In the genomic region with DNA sequence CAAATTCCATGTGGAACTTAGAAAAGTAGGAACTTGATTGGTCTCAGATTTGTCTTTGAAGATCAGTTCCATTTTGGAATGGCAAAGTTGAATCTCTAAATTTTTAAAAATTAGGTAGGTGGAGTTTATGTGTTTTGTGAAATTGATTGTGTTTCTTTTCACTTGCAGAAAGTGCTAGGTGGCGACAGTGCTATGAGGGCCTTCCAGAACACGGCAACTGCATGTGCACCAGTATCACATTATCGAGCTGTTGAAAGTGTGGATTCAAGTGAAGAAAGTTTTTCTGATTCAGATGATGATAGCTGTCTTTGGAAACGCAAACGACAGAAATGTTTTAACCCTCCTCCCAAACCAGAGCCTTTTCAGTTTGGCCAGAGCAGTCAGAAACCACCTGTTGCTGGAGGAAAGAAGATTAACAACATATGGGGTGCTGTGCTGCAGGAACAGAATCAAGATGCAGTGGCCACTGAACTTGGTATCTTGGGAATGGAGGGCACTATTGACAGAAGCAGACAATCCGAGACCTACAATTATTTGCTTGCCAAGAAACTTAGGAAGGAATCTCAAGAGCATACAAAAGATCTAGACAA, we compare ENCODE assay signal across 1 cellular context.
TF ChIP-seq lines count a peak whose summit lies in the region.

No MANE protein-coding gene starts in this region.

TF ChIP-seq in GM12878, 131 proteins besides CTCF, POLR2A, EP300 and RAD21:
- TF ChIP-seq ZNF24 (IDR thresholded peaks at IDR 0.05) = no peak
- TF ChIP-seq SREBF1 (IDR thresholded peaks at IDR 0.05; ENCODE audit: low read length) = no peak
- no peak for TF ChIP-seq RAD51 (IDR thresholded peaks at IDR 0.05)
- TF ChIP-seq ZNF384 (IDR thresholded peaks at IDR 0.05; ENCODE audit: borderline replicate concordance, low read depth, low read length) = no peak
- TF ChIP-seq TCF12 (IDR thresholded peaks at IDR 0.05; ENCODE audit: low read depth, low read length) = no peak
- no peak for TF ChIP-seq KAT2A (conservative IDR thresholded peaks at IDR 0.05; ENCODE audit: control insufficient read depth, low read depth, low read length)
- TF ChIP-seq DPF2 (IDR thresholded peaks at IDR 0.05) = no peak
- no peak for TF ChIP-seq GABPA (IDR thresholded peaks at IDR 0.05; ENCODE audit: low read depth)
- TF ChIP-seq POLR2AphosphoS5 (IDR thresholded peaks at IDR 0.05; ENCODE audit: low read length) = no peak
TF ChIP-seq in GM12878: peak in this region for 0.
